ENCODE assay signal across 1 cellular context in genomic region chr9:136011703-136012496, GRCh38.
TF ChIP-seq lines count a peak whose summit lies in the region.

No MANE protein-coding gene starts in this region.

TF ChIP-seq in HepG2, 621 proteins besides CTCF, POLR2A, EP300 and RAD21 (continued from another document and continues in another):
- TF ChIP-seq ZHX2 (IDR thresholded peaks at IDR 0.05; ENCODE audit: low read depth) (0 out of 2 replicates have a peak, but pooled peaks have one; percentile 15), ZHX2 (CRISPR knock-in tag; IDR thresholded peaks at IDR 0.05; ENCODE audit: borderline replicate concordance) (no peak; the same call in 1 of the 2 replicates), ZNF138 (CRISPR knock-in tag; IDR thresholded peaks at IDR 0.05; ENCODE audit: low read depth) (0 out of 2 replicates have a peak, but pooled peaks have one; percentile 37), ZNF710 (CRISPR knock-in tag; IDR thresholded peaks at IDR 0.05; ENCODE audit: borderline replicate concordance) (peak; percentile 85), ZFY (CRISPR knock-in tag; IDR thresholded peaks at IDR 0.05) (peak; percentile 96), CBX5 (CRISPR knock-in tag; IDR thresholded peaks at IDR 0.05; ENCODE audit: borderline replicate concordance) (peak; percentile 98; the same call in 1 of the 2 replicates), GTF2F1 (IDR thresholded peaks at IDR 0.05; ENCODE audit: low read length) (no peak), ZNF589 (CRISPR knock-in tag; conservative IDR thresholded peaks at IDR 0.05) (peak; percentile 91), RFX1 (IDR thresholded peaks at IDR 0.05) (no peak), HNF1B (CRISPR knock-in tag; IDR thresholded peaks at IDR 0.05) (peak; percentile 95), ZBTB21 (CRISPR knock-in tag; IDR thresholded peaks at IDR 0.05) (no peak), GZF1 (CRISPR knock-in tag; IDR thresholded peaks at IDR 0.05) (peak; percentile 83), ZNF570 (CRISPR knock-in tag; IDR thresholded peaks at IDR 0.05; ENCODE audit: borderline replicate concordance) (peak; percentile 68; the same call in 1 of the 2 replicates), ZNF281 (CRISPR knock-in tag; IDR thresholded peaks at IDR 0.05; ENCODE audit: borderline replicate concordance) (peak; percentile 48; the same call in 1 of the 2 replicates), ZBTB44 (CRISPR knock-in tag; IDR thresholded peaks at IDR 0.05) (no peak; the same call in 1 of the 2 replicates), ZNF790 (CRISPR knock-in tag; IDR thresholded peaks at IDR 0.05; ENCODE audit: borderline replicate concordance) (no peak), GFI1 (CRISPR knock-in tag; IDR thresholded peaks at IDR 0.05; ENCODE audit: borderline replicate concordance) (peak; percentile 71; the same call in 1 of the 2 replicates), TGIF2 (CRISPR knock-in tag; IDR thresholded peaks at IDR 0.05) (peak; percentile 77), ZSCAN9 (CRISPR knock-in tag; IDR thresholded peaks at IDR 0.05; ENCODE audit: borderline replicate concordance) (peak; percentile 91; the same call in 1 of the 2 replicates), ZFX (CRISPR knock-in tag; IDR thresholded peaks at IDR 0.05; ENCODE audit: low read depth) (peak; percentile 99), SMYD3 (CRISPR knock-in tag; IDR thresholded peaks at IDR 0.05) (peak; percentile 98), FIP1L1 (IDR thresholded peaks at IDR 0.05; ENCODE audit: borderline replicate concordance, insufficient read depth, low read depth, low read length) (no peak), ZNF180 (CRISPR knock-in tag; IDR thresholded peaks at IDR 0.05; ENCODE audit: borderline replicate concordance, low read depth) (no peak), SP4 (CRISPR knock-in tag; IDR thresholded peaks at IDR 0.05) (peak; percentile 67; the same call in 1 of the 2 replicates), ZNF652 (CRISPR knock-in tag; IDR thresholded peaks at IDR 0.05; ENCODE audit: borderline replicate concordance, low read depth) (peak; percentile 66; the same call in 1 of the 2 replicates), SNAI1 (CRISPR knock-in tag; IDR thresholded peaks at IDR 0.05; ENCODE audit: borderline replicate concordance) (peak; percentile 90; the same call in 1 of the 2 replicates), CREB1 (IDR thresholded peaks at IDR 0.05) (no peak), CREB1 (CRISPR knock-in tag; IDR thresholded peaks at IDR 0.05) (peak; percentile 58), CEBPZ (IDR thresholded peaks at IDR 0.05; ENCODE audit: low read length) (no peak), POGK (CRISPR knock-in tag; conservative IDR thresholded peaks at IDR 0.05) (peak; percentile 76), POGZ (CRISPR knock-in tag; IDR thresholded peaks at IDR 0.05) (peak; percentile 81), ZNF17 (CRISPR knock-in tag; IDR thresholded peaks at IDR 0.05) (no peak), CREB3 (CRISPR knock-in tag; IDR thresholded peaks at IDR 0.05) (no peak; the same call in 1 of the 2 replicates), NFKB2 (CRISPR knock-in tag; IDR thresholded peaks at IDR 0.05; ENCODE audit: borderline replicate concordance) (peak; percentile 95), MAF1 (CRISPR knock-in tag; IDR thresholded peaks at IDR 0.05; ENCODE audit: borderline replicate concordance) (no peak), ZNF558 (CRISPR knock-in tag; IDR thresholded peaks at IDR 0.05; ENCODE audit: borderline replicate concordance) (peak; percentile 72; the same call in 1 of the 2 replicates), ZNF547 (CRISPR knock-in tag; IDR thresholded peaks at IDR 0.05) (peak; percentile 90), PHF5A (CRISPR knock-in tag; IDR thresholded peaks at IDR 0.05; ENCODE audit: low read depth, unreplicated experiment) (no peak), ZNF232 (CRISPR knock-in tag; IDR thresholded peaks at IDR 0.05; ENCODE audit: borderline replicate concordance) (peak; percentile 90), ZNF572 (CRISPR knock-in tag; IDR thresholded peaks at IDR 0.05) (no peak; the same call in 1 of the 2 replicates), HIVEP1 (CRISPR knock-in tag; IDR thresholded peaks at IDR 0.05) (peak; percentile 99), ZSCAN20 (CRISPR knock-in tag; IDR thresholded peaks at IDR 0.05; ENCODE audit: borderline replicate concordance) (no peak)
